11 cellular contexts compared by ENCODE assay signal in genomic region chr7:13117103-13117502, GRCh38.
DNase-seq lines count a peak whose midpoint lies in the region; ATAC-seq and TF ChIP-seq lines count a peak whose summit lies in the region.
"Had no signal": no experiment of that assay in that cellular context is flagged by ENCODE, and none has a peak within 500 bp of the region (broad histone marks: within the 10 kb centered on the region; RNA-seq: fewer than 3 reads in every experiment).

No MANE protein-coding gene starts in this region.

- intact Hi-C loops in A673 (cut with micrococcal nuclease; ENCODE audit: unreplicated experiment): loop anchor here (10.0 kb wide), 1 partner anchor 432 kb away; the partner anchor contains the start of gene ARL4A

- no peak overlapping the region for H3K27ac ChIP-seq in A673 (ENCODE audit: low read depth, low read length, poor library complexity, severe bottlenecking)
- H3K27ac ChIP-seq: ovary had no signal

- CTCF ChIA-PET in A673 (lab: Charles Lee): no interaction called here

- TF ChIP-seq CTCF in A673 (conservative IDR thresholded peaks at IDR 0.05; ENCODE audit: low read depth, low read length) (0 out of 2 replicates have a peak, but pooled peaks have one; percentile 26), GM13977 (IDR thresholded peaks at IDR 0.05; ENCODE audit: extremely low read depth, insufficient read depth, missing control alignments) (peak; percentile 10)

- BruUV-seq in A673 (replicated peaks; lab: Mats Ljungman, UMichigan): no TSS peak

- no peaks in the 10 kb centered on the region for H3K9me3 ChIP-seq in A673 (ENCODE audit: low read depth, low read length, poor library complexity, severe bottlenecking)
- H3K9me3 ChIP-seq: ovary had no signal

- H3K4me1 ChIP-seq in A673 (ENCODE audit: insufficient read depth, low read length, poor library complexity, severe bottlenecking): no peaks in the 10 kb centered on the region

- H3K36me3 ChIP-seq in A673 (ENCODE audit: insufficient read depth, low read length, poor library complexity, severe bottlenecking): no peaks in the 10 kb centered on the region
- H3K36me3 ChIP-seq: ovary had no signal

- H3K27me3 ChIP-seq in A673 (replicated peaks; ENCODE audit: insufficient read depth, low read depth, low read length, poor library complexity): peaks cover 3% of the 10 kb centered on the region
- H3K27me3 ChIP-seq: ovary had no signal

- POLR2A ChIA-PET in A673 (lab: Charles Lee; ENCODE audit: low non-redundant PET): interaction anchor here (0.7 kb wide), 1 partner anchor 124 kb away, joined by 3 read pairs; no protein-coding TSS in a partner anchor

- DNase-seq in A673 (ENCODE audit: low spot score): no peak
- DNase-seq in GM13977 (ENCODE audit: low spot score): no peak
- peak; percentile 55 for DNase-seq in SW480 (ENCODE audit: low spot score)
- peak; percentile 35 for DNase-seq in iPS-NIHi7 (ENCODE audit: extremely low spot score)
- no peak for DNase-seq in NCI-H1048 (lab: John Stamatoyannopoulos, UW)
- no peak for DNase-seq in mucosa of gallbladder (ENCODE audit: low spot score)
- DNase-seq: activated CD8-positive, alpha-beta T cell treated with anti-CD3 and anti-CD28 coated beads, Interleukin-2, amount 10 ng/mL, durations not matched to agents 7 days and 5 days; ovary; stimulated activated naive B cell treated with anti-CD40 and anti-IgM and Interleukin-4, amounts not matched to agents 10 μg/mL and 1 μg/mL and 100 μg/mL, for 72 hours had no signal

- H3K4me3 ChIP-seq in A673 (ENCODE audit: low read depth, low read length, poor library complexity, severe bottlenecking): no peak overlapping the region
- H3K4me3 ChIP-seq: ovary had no signal

- ATAC-seq in GM21576 (IDR thresholded peaks at IDR 0.05; ENCODE audit: unreplicated experiment): no peak
- ATAC-seq in HG02759 (IDR thresholded peaks at IDR 0.05; ENCODE audit: unreplicated experiment): no peak
- ATAC-seq: activated CD8-positive, alpha-beta T cell treated with anti-CD3 and anti-CD28 coated beads, Interleukin-2, amount 10 ng/mL, durations not matched to agents 7 days and 5 days; stimulated activated naive B cell treated with anti-CD40 and anti-IgM and Interleukin-4, amounts not matched to agents 10 μg/mL and 1 μg/mL and 100 μg/mL, for 72 hours had no signal

- in situ Hi-C loops in GM13977 (cut with MboI; ENCODE audit: low pct_unique_long_range_greater_than_20kb, low sequenced_read_pairs, unreplicated experiment): no loop called here

Comparison
In these comparisons a context has a peak if more than half of its experiments do, and no peak if none do; other contexts are left out.
1. DNase-seq: peak in SW480 (single experiment) and iPS-NIHi7 (single experiment); none in A673 (single experiment), GM13977 (single experiment), NCI-H1048 (single experiment) and mucosa of gallbladder (single experiment).